Comparison of ENCODE assay signal across 18 cellular contexts in genomic region chr4:185599151-185599648, GRCh38.
A peak's percentile ranks its signal among the peaks of the same experiment; 100 is the strongest.
DNase-seq lines count a peak whose midpoint lies in the region; ATAC-seq and TF ChIP-seq lines count a peak whose summit lies in the region.
"Had no signal": no experiment of that assay in that cellular context is flagged by ENCODE, and none has a peak within 500 bp of the region (broad histone marks: within the 10 kb centered on the region; RNA-seq: fewer than 3 reads in every experiment).

No MANE protein-coding gene starts in this region.

- H3K36me3 ChIP-seq in adrenal gland (replicated peaks in 1 of 2) (peaks cover 0 to 8% of the 10 kb centered on the region in 2 donors), left ventricle myocardium inferior (peaks cover 24% of the 10 kb centered on the region), sigmoid colon (peaks cover 0 to 10% (median 3%) of the 10 kb centered on the region in 4 donors), tibial nerve (no peaks in the 10 kb centered on the region)

- H3K4me3 ChIP-seq in adrenal gland, result no peak overlapping the region
- H3K4me3 ChIP-seq in left ventricle myocardium inferior, result no peak overlapping the region
- no peak overlapping the region for H3K4me3 ChIP-seq in sigmoid colon
- H3K4me3 ChIP-seq in tibial nerve, result no peak overlapping the region
- H3K4me3 ChIP-seq: GM12878, K562 had no signal

- no peak overlapping the region for H3K4me3 Mint-ChIP-seq in endothelial cell (ENCODE audit: unreplicated experiment)
- no peak overlapping the region for H3K4me3 Mint-ChIP-seq in activated naive CD4-positive, alpha-beta T cell treated with anti-CD3 and anti-CD28 coated beads for 36 hours

- no peaks in the 10 kb centered on the region for H3K9me3 ChIP-seq in adrenal gland (replicated peaks in 1 of 3)
- no peaks in the 10 kb centered on the region for H3K9me3 ChIP-seq in left ventricle myocardium inferior (replicated peaks)
- no peaks in the 10 kb centered on the region for H3K9me3 ChIP-seq in sigmoid colon
- H3K9me3 ChIP-seq in tibial nerve, result no peaks in the 10 kb centered on the region

- H3K4me1 ChIP-seq in adrenal gland (replicated peaks in 1 of 2), result peaks cover 0 to 17% of the 10 kb centered on the region in 2 donors
- H3K4me1 ChIP-seq in left ventricle myocardium inferior, result peaks cover 49% of the 10 kb centered on the region
- H3K4me1 ChIP-seq in sigmoid colon, result peaks cover 0 to 28% (median 22%) of the 10 kb centered on the region in 4 donors
- H3K4me1 ChIP-seq in tibial nerve, result peaks cover 0 to 12% (median 0%) of the 10 kb centered on the region in 4 donors

- H3K36me3 Mint-ChIP-seq in endothelial cell (ENCODE audit: low read depth, unreplicated experiment), result no peaks in the 10 kb centered on the region
- no peaks in the 10 kb centered on the region for H3K36me3 Mint-ChIP-seq in activated naive CD4-positive, alpha-beta T cell treated with anti-CD3 and anti-CD28 coated beads for 36 hours (ENCODE audit: low read depth)

- H3K9me3 Mint-ChIP-seq in endothelial cell (ENCODE audit: unreplicated experiment), result no peaks in the 10 kb centered on the region
- H3K9me3 Mint-ChIP-seq in activated naive CD4-positive, alpha-beta T cell treated with anti-CD3 and anti-CD28 coated beads for 36 hours, result no peaks in the 10 kb centered on the region

- intact Hi-C loops in adrenal gland (cut with DNase I), result loop anchor here (5.0 to 10.0 kb wide), 2 partner anchors 127 to 174 kb away; partner anchors contain the start of genes CCDC110 (in 1 of the 2) and UFSP2 (in 1 of the 2)
- intact Hi-C loops in left ventricle myocardium inferior (cut with micrococcal nuclease), result loop anchor here (10.0 kb wide), 2 partner anchors 114 to 174 kb away; partner anchors contain the start of gene UFSP2
- intact Hi-C loops in sigmoid colon (cut with DNase I), result loop anchor here (5.0 to 10.0 kb wide), 2 partner anchors 394 to 438 kb away; partner anchors contain the start of genes CFAP97 and SNX25
- intact Hi-C loops in activated naive CD4-positive, alpha-beta T cell treated with anti-CD3 and anti-CD28 coated beads for 36 hours (cut with micrococcal nuclease), result loop anchor here (10.0 kb wide), 1 partner anchor 464 kb away; no protein-coding TSS in a partner anchor

- TF ChIP-seq POLR2A in adrenal gland (IDR thresholded peaks at IDR 0.05), result no peak
- TF ChIP-seq POLR2A in sigmoid colon (IDR thresholded peaks at IDR 0.05), result no peak
- TF ChIP-seq POLR2A in tibial nerve (IDR thresholded peaks at IDR 0.05), result no peak

- DNase-seq in adrenal gland (no peak), endothelial cell (ENCODE audit: low spot score) (no peak), left ventricle myocardium inferior (no peak), sigmoid colon (no peak), tibial nerve (ENCODE audit: low spot score in 2 of 2) (no peak)
- no peak for DNase-seq in activated naive CD4-positive, alpha-beta T cell treated with anti-CD3 and anti-CD28 coated beads for 36 hours
- DNase-seq: C1 segment of cervical spinal cord; DMS 273 treated with DMSO at 0.1 percent for 48 hours; GDM1; NCI-H187 treated with DMSO at 0.1 percent for 48 hours; NCI-H446; NCI-H69; NK-92 treated with Interleukin-12 subunit alpha and Interleukin-12 subunit beta, amount 100 ng/mL, for 24 hours; OCI-M1; RPMI8226 had no signal

- H3K27me3 ChIP-seq in adrenal gland, result no peaks in the 10 kb centered on the region
- no peaks in the 10 kb centered on the region for H3K27me3 ChIP-seq in left ventricle myocardium inferior (ENCODE audit: low read depth)
- H3K27me3 ChIP-seq in sigmoid colon, result no peaks in the 10 kb centered on the region
- no peaks in the 10 kb centered on the region for H3K27me3 ChIP-seq in tibial nerve

- no peaks in the 10 kb centered on the region for H3K27me3 Mint-ChIP-seq in endothelial cell (ENCODE audit: unreplicated experiment)
- peaks cover 9% of the 10 kb centered on the region for H3K27me3 Mint-ChIP-seq in activated naive CD4-positive, alpha-beta T cell treated with anti-CD3 and anti-CD28 coated beads for 36 hours (ENCODE audit: low read depth)

- H3K4me1 Mint-ChIP-seq in endothelial cell (ENCODE audit: unreplicated experiment), result no peaks in the 10 kb centered on the region
- no peaks in the 10 kb centered on the region for H3K4me1 Mint-ChIP-seq in activated naive CD4-positive, alpha-beta T cell treated with anti-CD3 and anti-CD28 coated beads for 36 hours (ENCODE audit: low read depth)

- peak overlapping the region; percentile 39 for H3K27ac Mint-ChIP-seq in endothelial cell (ENCODE audit: unreplicated experiment)
- H3K27ac Mint-ChIP-seq in activated naive CD4-positive, alpha-beta T cell treated with anti-CD3 and anti-CD28 coated beads for 36 hours, result no peak overlapping the region

- CTCF ChIA-PET in activated naive CD4-positive, alpha-beta T cell treated with anti-CD3 and anti-CD28 coated beads for 36 hours (lab: Charles Lee), result interaction anchor here (0.9 to 4.0 kb wide), 5 partner anchors 8 to 439 kb away, joined by 3 to 28 read pairs (median 7); no protein-coding TSS in a partner anchor

- 31 to 48% (median 44%) methylated on average over 6 of the region's 6 CpGs for WGBS in adrenal gland, 4 donors
- WGBS in sigmoid colon, 2 donors, result 79 to 88% methylated on average over 6 of the region's 6 CpGs
- 65 to 67% methylated on average over 6 of the region's 6 CpGs for WGBS in tibial nerve, 2 donors

- TF ChIP-seq EP300 in sigmoid colon (IDR thresholded peaks at IDR 0.05) (no peak), tibial nerve (IDR thresholded peaks at IDR 0.05) (no peak)

- no peak for ATAC-seq in GM18867 (IDR thresholded peaks at IDR 0.05; ENCODE audit: unreplicated experiment)
- ATAC-seq: GM12878, K562 had no signal

- H3K27ac ChIP-seq in adrenal gland (peak overlapping the region in 3 of 5 donors; percentile 3 to 26 (median 26)), left ventricle myocardium inferior (replicated peaks) (peak overlapping the region; percentile 70), sigmoid colon (peak overlapping the region; percentile 33 to 82 (median 76)), tibial nerve (peak overlapping the region in 1 of 4 donors; percentile 19)

- TF ChIP-seq CTCF in adrenal gland (IDR thresholded peaks at IDR 0.05) (no peak), endothelial cell (IDR thresholded peaks at IDR 0.05; ENCODE audit: unreplicated experiment) (no peak), left ventricle myocardium inferior (IDR thresholded peaks at IDR 0.05; ENCODE audit: borderline replicate concordance) (no peak), sigmoid colon (IDR thresholded peaks at IDR 0.05) (no peak), tibial nerve (IDR thresholded peaks at IDR 0.05) (no peak)
